ENCODE assay signal across 33 cellular contexts in the genomic region with DNA sequence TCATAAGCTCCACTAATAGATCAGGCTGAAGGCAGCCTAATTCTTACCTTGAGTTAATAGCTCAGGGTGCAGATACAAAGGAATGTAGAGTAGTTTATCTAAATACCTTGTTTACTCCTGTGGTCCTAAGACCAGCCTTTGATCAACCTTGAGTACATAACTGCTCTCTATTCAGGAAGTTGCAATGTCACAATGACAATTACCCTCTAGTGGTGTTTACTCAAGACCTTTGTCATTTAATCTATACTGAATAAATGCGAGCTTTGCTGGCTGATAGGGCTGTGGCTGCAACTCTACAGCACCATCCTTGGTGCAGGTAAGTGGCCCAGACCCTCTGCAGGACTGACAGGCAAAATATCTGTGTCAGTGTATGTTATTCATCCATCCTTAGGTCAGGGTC.
"Had no signal": no experiment of that assay in that cellular context is flagged by ENCODE, and none has a peak within 500 bp of the region (broad histone marks: within the 10 kb centered on the region; RNA-seq: fewer than 3 reads in every experiment).

No MANE protein-coding gene starts in this region.

- H3K4me1 ChIP-seq: ascending aorta had no signal

- H3K27me3 ChIP-seq: ascending aorta, MG63 had no signal

- DNase-seq: activated CD4-positive, alpha-beta T cell treated with anti-CD3 and anti-CD28 coated beads, Interleukin-2, amount 10 ng/mL, durations not matched to agents 24 days and 14 days; activated CD4-positive, alpha-beta T cell treated with anti-CD3 and anti-CD28 coated beads, Interleukin-2, amount 50 U/mL, for 4 hours; activated CD8-positive, alpha-beta T cell treated with anti-CD3 and anti-CD28 coated beads for 36 hours; activated effector memory CD4-positive, alpha-beta T cell treated with anti-CD3 and anti-CD28 coated beads, Interleukin-2, amount 50 U/mL, for 16 hours; activated naive CD4-positive, alpha-beta T cell; activated naive CD4-positive, alpha-beta T cell treated with anti-CD3 and anti-CD28 coated beads, Interleukin-2, amount 50 U/mL, for 16 hours; activated naive CD8-positive, alpha-beta T cell treated with anti-CD3 and anti-CD28 coated beads for 36 hours; activated T-cell treated with anti-CD3 and anti-CD28 coated beads, Interleukin-2, amount 50 U/mL, for 1 hour; activated T-cell treated with anti-CD3 and anti-CD28 coated beads, Interleukin-2, amount 50 U/mL, for 72 hours; amniotic stem cell; Kasumi-1; KG1; MG63; NCI-H1048; NCI-H1105 treated with DMSO at 0.1 percent for 48 hours; NCI-H1436; NCI-H1694; NCI-H2029; NCI-H2171 treated with DMSO at 0.1 percent for 48 hours; NCI-H2227 treated with DMSO at 0.1 percent for 48 hours; NCI-H446; NCI-H510A treated with DMSO at 0.1 percent for 48 hours; NCI-H69; NK-92 treated with Interleukin-12 subunit alpha and Interleukin-12 subunit beta, amount 100 ng/mL, for 24 hours; PC-9; SIG-M5; T-helper 1 cell; T-helper 2 cell; T-helper 9 cell; WERI-Rb-1 had no signal

- H3K36me3 ChIP-seq: ascending aorta, MG63, WERI-Rb-1 had no signal

- FAIRE-seq: RCC 7860 had no signal

- H3K4me3 ChIP-seq: ascending aorta, MG63, PC-9 had no signal

- H2AFZ ChIP-seq: PC-9 had no signal

- H3K9me3 ChIP-seq: ascending aorta, MG63 had no signal

- H3K27ac ChIP-seq: ascending aorta, PC-9, RWPE1, WERI-Rb-1 had no signal

- H3K4me2 ChIP-seq: PC-9 had no signal
